In genomic region chr7:43758029-43758860, GRCh38 we compare ENCODE assay signal across 1 cellular context.
TF ChIP-seq lines count a peak whose summit lies in the region.

TSS of gene BLVRA (plus strand) at chr7:43758680. CDS start at chr7:43771159, 12,479 bp downstream.

TF ChIP-seq in HepG2, 621 proteins besides CTCF, POLR2A, EP300 and RAD21 (continued from another document and continues in another):
- TF ChIP-seq ZSCAN29 (CRISPR knock-in tag; conservative IDR thresholded peaks at IDR 0.05), result 0 out of 2 replicates have a peak, but pooled peaks have one; percentile 26
- TF ChIP-seq ZNF800 (CRISPR knock-in tag; IDR thresholded peaks at IDR 0.05), result no peak
- TF ChIP-seq TP53 (CRISPR knock-in tag; conservative IDR thresholded peaks at IDR 0.05), result no peak
- TF ChIP-seq ASH2L (IDR thresholded peaks at IDR 0.05; ENCODE audit: insufficient read length, low read depth, low read length), result peak; percentile 81
- TF ChIP-seq ZNF281 (CRISPR knock-in tag; IDR thresholded peaks at IDR 0.05; ENCODE audit: borderline replicate concordance), result 0 out of 2 replicates have a peak, but pooled peaks have one; percentile 1
- peak; percentile 70 for TF ChIP-seq SRSF1 (optimal IDR thresholded peaks at IDR 0.05; ENCODE audit: low read depth, low read length)
- 0 out of 2 replicates have a peak, but pooled peaks have one; percentile 61 for TF ChIP-seq ARHGAP35 (CRISPR knock-in tag; IDR thresholded peaks at IDR 0.05; ENCODE audit: borderline replicate concordance)
- TF ChIP-seq ZNF136 (CRISPR knock-in tag; IDR thresholded peaks at IDR 0.05; ENCODE audit: low read depth), result no peak
- TF ChIP-seq ZBTB44 (CRISPR knock-in tag; IDR thresholded peaks at IDR 0.05), result no peak
- TF ChIP-seq ZNF740 (CRISPR knock-in tag; IDR thresholded peaks at IDR 0.05), result peak; percentile 92; the same call in 1 of the 2 replicates
- peak; percentile 79; the same call in 1 of the 2 replicates for TF ChIP-seq NRL (CRISPR knock-in tag; IDR thresholded peaks at IDR 0.05; ENCODE audit: borderline replicate concordance)
- peak; percentile 52 for TF ChIP-seq POLR2AphosphoS5 (IDR thresholded peaks at IDR 0.05; ENCODE audit: low read depth, low read length)
- peak; percentile 22; the same call in 1 of the 2 replicates for TF ChIP-seq IRX3 (CRISPR knock-in tag; IDR thresholded peaks at IDR 0.05; ENCODE audit: borderline replicate concordance, low read depth)
- peak; percentile 46; the same call in 1 of the 2 replicates for TF ChIP-seq CSRNP1 (CRISPR knock-in tag; IDR thresholded peaks at IDR 0.05)
- TF ChIP-seq BRCA1 (CRISPR knock-in tag; IDR thresholded peaks at IDR 0.05), result no peak
- 0 out of 2 replicates have a peak, but pooled peaks have one; percentile 55 for TF ChIP-seq STAT5B (CRISPR knock-in tag; IDR thresholded peaks at IDR 0.05)
- peak; percentile 54; the same call in 1 of the 2 replicates for TF ChIP-seq ETV5 (CRISPR knock-in tag; IDR thresholded peaks at IDR 0.05; ENCODE audit: borderline replicate concordance)
- TF ChIP-seq MTA1 (CRISPR knock-in tag; IDR thresholded peaks at IDR 0.05; ENCODE audit: borderline replicate concordance), result peak; percentile 64; the same call in 1 of the 2 replicates
- TF ChIP-seq TAF1 (CRISPR knock-in tag; IDR thresholded peaks at IDR 0.05), result peak; percentile 61; the same call in 1 of the 2 replicates
- TF ChIP-seq ZNF501 (CRISPR knock-in tag; IDR thresholded peaks at IDR 0.05), result 0 out of 2 replicates have a peak, but pooled peaks have one; percentile 46
- no peak for TF ChIP-seq ZNF263 (CRISPR knock-in tag; IDR thresholded peaks at IDR 0.05)
- peak; percentile 84; the same call in 1 of the 2 replicates for TF ChIP-seq ZNF782 (CRISPR knock-in tag; IDR thresholded peaks at IDR 0.05; ENCODE audit: borderline replicate concordance)
- TF ChIP-seq ZSCAN9 (CRISPR knock-in tag; IDR thresholded peaks at IDR 0.05; ENCODE audit: borderline replicate concordance), result 0 out of 2 replicates have a peak, but pooled peaks have one; percentile 15
- no peak for TF ChIP-seq MAF1 (CRISPR knock-in tag; IDR thresholded peaks at IDR 0.05; ENCODE audit: borderline replicate concordance)
- TF ChIP-seq ZNF761 (CRISPR knock-in tag; conservative IDR thresholded peaks at IDR 0.05), result peak; percentile 82; the same call in 1 of the 2 replicates
- TF ChIP-seq ZBTB21 (CRISPR knock-in tag; IDR thresholded peaks at IDR 0.05), result no peak
- TF ChIP-seq ZBTB39 (CRISPR knock-in tag; IDR thresholded peaks at IDR 0.05), result 0 out of 2 replicates have a peak, but pooled peaks have one; percentile 44
- peak; percentile 57; the same call in 1 of the 2 replicates for TF ChIP-seq BCL6 (CRISPR knock-in tag; IDR thresholded peaks at IDR 0.05)
- peak; percentile 47; the same call in 1 of the 2 replicates for TF ChIP-seq MAX (IDR thresholded peaks at IDR 0.05)
- peak; percentile 51; the same call in 1 of the 2 replicates for TF ChIP-seq NR2C2 (CRISPR knock-in tag; IDR thresholded peaks at IDR 0.05; ENCODE audit: borderline replicate concordance)
- peak; percentile 37 to 71 for TF ChIP-seq HMGXB4 (CRISPR knock-in tag; IDR thresholded peaks at IDR 0.05; ENCODE audit: borderline replicate concordance in 1 of 2, low read depth in 1 of 2)
- TF ChIP-seq RCOR2 (CRISPR knock-in tag; IDR thresholded peaks at IDR 0.05), result no peak
- TF ChIP-seq ZNF616 (CRISPR knock-in tag; IDR thresholded peaks at IDR 0.05; ENCODE audit: low read depth), result peak; percentile 68; the same call in 1 of the 2 replicates
- no peak for TF ChIP-seq NFIC (IDR thresholded peaks at IDR 0.05; ENCODE audit: low read length)
- TF ChIP-seq ZNF580 (CRISPR knock-in tag; IDR thresholded peaks at IDR 0.05; ENCODE audit: borderline replicate concordance, low read depth), result 0 out of 2 replicates have a peak, but pooled peaks have one; percentile 39
- no peak for TF ChIP-seq SSRP1 (CRISPR knock-in tag; IDR thresholded peaks at IDR 0.05)
- TF ChIP-seq ZNF639 (CRISPR knock-in tag; conservative IDR thresholded peaks at IDR 0.05), result peak; percentile 43; the same call in 1 of the 2 replicates
- 0 out of 2 replicates have a peak, but pooled peaks have one; percentile 62 for TF ChIP-seq ZNF414 (CRISPR knock-in tag; IDR thresholded peaks at IDR 0.05)
- no peak for TF ChIP-seq SMAD9 (CRISPR knock-in tag; IDR thresholded peaks at IDR 0.05)
- TF ChIP-seq ZNF878 (CRISPR knock-in tag; IDR thresholded peaks at IDR 0.05), result no peak
- no peak for TF ChIP-seq ZNF883 (CRISPR knock-in tag; IDR thresholded peaks at IDR 0.05; ENCODE audit: not compliant biosample characterization)
- 0 out of 2 replicates have a peak, but pooled peaks have one; percentile 23 for TF ChIP-seq ZNF362 (CRISPR knock-in tag; IDR thresholded peaks at IDR 0.05; ENCODE audit: borderline replicate concordance)
- no peak for TF ChIP-seq ZNF337 (CRISPR knock-in tag; IDR thresholded peaks at IDR 0.05; ENCODE audit: borderline replicate concordance, low read depth)
- peak; percentile 18; the same call in 1 of the 2 replicates for TF ChIP-seq THAP11 (CRISPR knock-in tag; IDR thresholded peaks at IDR 0.05)
